ENCODE assay signal across 12 cellular contexts in the genomic region with DNA sequence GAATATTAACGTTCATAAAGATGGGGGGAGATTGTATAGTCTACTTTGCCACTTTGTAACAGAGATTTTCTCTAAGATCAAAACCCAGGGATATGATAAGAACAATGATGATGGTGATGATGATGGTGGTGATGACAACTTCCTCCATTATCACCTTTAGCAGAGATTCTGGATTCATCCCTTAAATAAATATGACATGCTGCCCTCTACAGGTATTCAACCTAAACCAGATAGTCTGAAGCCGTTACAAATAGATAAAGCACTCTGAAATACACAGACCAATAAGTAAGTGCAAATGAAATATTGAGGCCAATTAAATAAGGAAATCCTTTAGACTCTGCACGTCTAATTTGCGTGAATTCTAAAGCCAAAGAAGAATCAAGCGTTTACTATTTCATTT.
DNase-seq lines count a peak whose midpoint lies in the region; ATAC-seq, FAIRE-seq and TF ChIP-seq lines count a peak whose summit lies in the region.
"Had no signal": no experiment of that assay in that cellular context is flagged by ENCODE, and none has a peak within 500 bp of the region (broad histone marks: within the 10 kb centered on the region; RNA-seq: fewer than 3 reads in every experiment).

No MANE protein-coding gene starts in this region.

- no peaks in the 10 kb centered on the region for H3K79me2 ChIP-seq in neural progenitor cell (ENCODE audit: low read depth)

- H3K27me3 ChIP-seq in bronchial epithelial cell (ENCODE audit: control insufficient read depth, insufficient read depth, low read length): no peaks in the 10 kb centered on the region
- H3K27me3 ChIP-seq in neural progenitor cell: no peaks in the 10 kb centered on the region
- no peaks in the 10 kb centered on the region for H3K27me3 ChIP-seq in naive thymus-derived CD4-positive, alpha-beta T cell (ENCODE audit: control insufficient read depth in 2 of 2, insufficient read depth in 2 of 2, low read length in 2 of 2)
- H3K27me3 ChIP-seq in thyroid gland: no peaks in the 10 kb centered on the region

- no peak overlapping the region for H2AFZ ChIP-seq in neural progenitor cell (replicated peaks)

- no peaks in the 10 kb centered on the region for H3K9me3 ChIP-seq in neural progenitor cell (ENCODE audit: low read depth)
- no peaks in the 10 kb centered on the region for H3K9me3 ChIP-seq in naive thymus-derived CD4-positive, alpha-beta T cell (ENCODE audit: control insufficient read depth in 2 of 3, low read length in 3 of 3)
- H3K9me3 ChIP-seq in thyroid gland: no peaks in the 10 kb centered on the region
- H3K9me3 ChIP-seq: HAP-1, lower lobe of right lung had no signal

- no peak for TF ChIP-seq CTCF in NB4 (IDR thresholded peaks at IDR 0.05; ENCODE audit: low read depth, low read length)
- TF ChIP-seq CTCF in bronchial epithelial cell (IDR thresholded peaks at IDR 0.05; ENCODE audit: insufficient read depth, low read length, severe bottlenecking): peak; percentile 18
- TF ChIP-seq CTCF in neural progenitor cell (IDR thresholded peaks at IDR 0.05): peak; percentile 38
- no peak for TF ChIP-seq CTCF in thyroid gland (IDR thresholded peaks at IDR 0.05)

- TF ChIP-seq POLR2A in NB4 (IDR thresholded peaks at IDR 0.05; ENCODE audit: extremely low read depth, insufficient read length): no peak
- no peak for TF ChIP-seq POLR2A in thyroid gland (IDR thresholded peaks at IDR 0.05)

- FAIRE-seq in bronchial epithelial cell (lab: Jason Lieb, UNC): no peak

- ATAC-seq in naive thymus-derived CD4-positive, alpha-beta T cell: no peak
- ATAC-seq: activated T-cell treated with anti-CD3 and anti-CD28 coated beads, Interleukin-2, amount 50 U/mL, for 72 hours; lower lobe of right lung had no signal

- no peak overlapping the region for H3K4me3 ChIP-seq in NB4 (ENCODE audit: low read depth, low read length)
- no peak overlapping the region for H3K4me3 ChIP-seq in bronchial epithelial cell (ENCODE audit: low read depth, low read length)
- H3K4me3 ChIP-seq in neural progenitor cell: no peak overlapping the region
- H3K4me3 ChIP-seq in naive thymus-derived CD4-positive, alpha-beta T cell (ENCODE audit: low read length): no peak overlapping the region
- H3K4me3 ChIP-seq in thyroid gland (replicated peaks in 1 of 3): no peak overlapping the region
- H3K4me3 ChIP-seq: HAP-1, lower lobe of right lung had no signal

- in situ Hi-C loops in G401 (cut with HindIII; ENCODE audit: low sequenced_read_pairs): no loop called here

- no peak overlapping the region for H3K4me2 ChIP-seq in neural progenitor cell

- H4K20me1 ChIP-seq in neural progenitor cell (ENCODE audit: low read depth): no peaks in the 10 kb centered on the region

- H3K9ac ChIP-seq in neural progenitor cell: no peak overlapping the region

- H3K4me1 Mint-ChIP-seq in neural progenitor cell: peaks cover 2% of the 10 kb centered on the region
- H3K4me1 Mint-ChIP-seq in naive thymus-derived CD4-positive, alpha-beta T cell: no peaks in the 10 kb centered on the region

- POLR2A ChIA-PET in naive thymus-derived CD4-positive, alpha-beta T cell (lab: Charles Lee): no interaction called here

- H3F3A ChIP-seq in neural progenitor cell (ENCODE audit: low read depth): no peaks in the 10 kb centered on the region

- CTCF ChIA-PET in naive thymus-derived CD4-positive, alpha-beta T cell (lab: Charles Lee): no interaction called here

- H3K4me3 Mint-ChIP-seq in neural progenitor cell: no peak overlapping the region
- H3K4me3 Mint-ChIP-seq in naive thymus-derived CD4-positive, alpha-beta T cell: no peak overlapping the region
- H3K4me3 Mint-ChIP-seq: activated T-cell treated with anti-CD3 and anti-CD28 coated beads, Interleukin-2, amount 50 U/mL, for 72 hours had no signal

- intact Hi-C loops in naive thymus-derived CD4-positive, alpha-beta T cell (cut with micrococcal nuclease): no loop called here
- intact Hi-C loops in thyroid gland (cut with DNase I): loop anchor here (10.0 kb wide), 1 partner anchor 239 kb away; no protein-coding TSS in a partner anchor

- H3K27me3 Mint-ChIP-seq in neural progenitor cell (ENCODE audit: insufficient read depth, low read depth): peaks cover 6% of the 10 kb centered on the region
- peaks cover 0 to 21% (median 18%) of the 10 kb centered on the region in 5 donors for H3K27me3 Mint-ChIP-seq in naive thymus-derived CD4-positive, alpha-beta T cell

- H3K36me3 ChIP-seq in bronchial epithelial cell (ENCODE audit: control insufficient read depth, insufficient read depth, low read length) (no peaks in the 10 kb centered on the region), neural progenitor cell (no peaks in the 10 kb centered on the region), thyroid gland (no peaks in the 10 kb centered on the region)
- H3K36me3 ChIP-seq in naive thymus-derived CD4-positive, alpha-beta T cell (ENCODE audit: control insufficient read depth in 2 of 3, insufficient read depth in 3 of 3, low read length in 3 of 3): no peaks in the 10 kb centered on the region
- H3K36me3 ChIP-seq: HAP-1, lower lobe of right lung had no signal

- H3K36me3 Mint-ChIP-seq in neural progenitor cell: no peaks in the 10 kb centered on the region
- no peaks in the 10 kb centered on the region for H3K36me3 Mint-ChIP-seq in naive thymus-derived CD4-positive, alpha-beta T cell

- H3K27ac ChIP-seq in neural progenitor cell: no peak overlapping the region
- no peak overlapping the region for H3K27ac ChIP-seq in naive thymus-derived CD4-positive, alpha-beta T cell (ENCODE audit: low read depth, low read length)
- no peak overlapping the region for H3K27ac ChIP-seq in thyroid gland
- H3K27ac ChIP-seq: lower lobe of right lung had no signal

- H3K4me1 ChIP-seq in neural progenitor cell (no peaks in the 10 kb centered on the region), thyroid gland (peaks cover 0 to 5% of the 10 kb centered on the region in 2 donors)
- H3K4me1 ChIP-seq in naive thymus-derived CD4-positive, alpha-beta T cell (ENCODE audit: control insufficient read depth in 2 of 2, insufficient read depth in 2 of 2, low read length in 2 of 2): no peaks in the 10 kb centered on the region
- H3K4me1 ChIP-seq: HAP-1, lower lobe of right lung had no signal

- peak; percentile 53 for DNase-seq in G401 (ENCODE audit: low spot score)
- DNase-seq in NB4 (ENCODE audit: low read depth): peak; percentile 6
- peak; percentile 56 for DNase-seq in bronchial epithelial cell (ENCODE audit: low read depth)
- no peak for DNase-seq in neural progenitor cell (ENCODE audit: low spot score)
- DNase-seq in HuH-7.5 (ENCODE audit: low spot score): no peak
- DNase-seq in naive thymus-derived CD4-positive, alpha-beta T cell: no peak
- DNase-seq in thyroid gland: no peak
- no peak for DNase-seq in NCI-H226
- DNase-seq: activated T-cell treated with anti-CD3 and anti-CD28 coated beads, Interleukin-2, amount 50 U/mL, for 72 hours; lower lobe of right lung; stimulated activated CD4-positive, alpha-beta T cell treated with anti-CD3 and anti-CD28 coated beads, Interleukin-2, amount 100 ng/mL, for 24 hours had no signal

- WGBS in thyroid gland, 2 donors: 51 to 67% methylated on average over 5 of the region's 5 CpGs

- H3K27ac Mint-ChIP-seq in neural progenitor cell: no peak overlapping the region
- no peak overlapping the region for H3K27ac Mint-ChIP-seq in naive thymus-derived CD4-positive, alpha-beta T cell
- H3K27ac Mint-ChIP-seq: activated T-cell treated with anti-CD3 and anti-CD28 coated beads, Interleukin-2, amount 50 U/mL, for 72 hours had no signal

- no peaks in the 10 kb centered on the region for H3K9me3 Mint-ChIP-seq in neural progenitor cell
- H3K9me3 Mint-ChIP-seq in naive thymus-derived CD4-positive, alpha-beta T cell: no peaks in the 10 kb centered on the region
- H3K9me3 Mint-ChIP-seq: activated T-cell treated with anti-CD3 and anti-CD28 coated beads, Interleukin-2, amount 50 U/mL, for 72 hours had no signal

Comparison
In these comparisons a context has a peak if more than half of its experiments do, and no peak if none do; other contexts are left out.
1. DNase-seq: peak in G401 (single experiment), NB4 (single experiment) and bronchial epithelial cell (single experiment); none in neural progenitor cell (single experiment), HuH-7.5 (single experiment), naive thymus-derived CD4-positive, alpha-beta T cell (0 of 9), thyroid gland (0 of 2) and NCI-H226 (single experiment).
2. CTCF ChIP-seq: peak in bronchial epithelial cell (single experiment) and neural progenitor cell (single experiment); none in NB4 (single experiment) and thyroid gland (0 of 6).